In the genomic region with DNA sequence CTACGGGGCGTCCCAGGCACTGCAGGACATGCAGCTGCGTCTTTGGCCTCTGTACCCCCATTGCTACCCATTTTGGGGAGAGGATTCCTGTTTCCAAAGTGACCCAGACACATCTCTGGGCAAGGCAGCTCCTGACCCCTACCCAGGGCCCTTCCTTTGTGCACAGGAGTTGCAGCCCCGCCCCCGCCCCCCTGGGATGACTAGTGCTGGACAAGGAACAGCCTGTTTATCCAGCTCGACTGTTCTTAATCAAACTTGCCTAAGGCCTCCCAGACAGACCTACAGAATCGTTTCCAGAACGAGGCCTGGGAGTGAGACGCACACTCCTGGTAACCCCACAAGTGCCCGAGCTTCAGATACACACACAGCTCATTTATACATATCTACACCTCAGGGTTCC, we compare ENCODE assay signal across 9 cellular contexts. TPM values are rescaled to one million over a fixed set of nuclear protein-coding genes. Genes with fewer than 3 reads are reported as not detected.
DNase-seq lines count a peak whose midpoint lies in the region; ATAC-seq, FAIRE-seq and TF ChIP-seq lines count a peak whose summit lies in the region.
"Had no signal": no experiment of that assay in that cellular context is flagged by ENCODE, and none has a peak within 500 bp of the region (broad histone marks: within the 10 kb centered on the region; RNA-seq: fewer than 3 reads in every experiment).

No MANE protein-coding gene starts in this region.

- FAIRE-seq in kidney (lab: Jason Lieb, UNC) = no peak

- H3K4me2 ChIP-seq in GM23248 (ENCODE audit: unreplicated experiment) = peak overlapping the region; percentile 92

- no peak overlapping the region for H2AFZ ChIP-seq in GM23248

- DNase-seq in GM23248 (peak; percentile 78), amniotic epithelial cell (ENCODE audit: low read depth) (peak; percentile 51), kidney (no peak), mesenteric fat pad (ENCODE audit: low spot score) (no peak), NCI-H2227 treated with DMSO at 0.1 percent for 48 hours (lab: John Stamatoyannopoulos, UW) (no peak)
- DNase-seq in activated CD8-positive, alpha-beta memory T cell treated with anti-CD3 and anti-CD28 coated beads for 24 hours = no peak
- DNase-seq: stimulated activated CD4-positive, alpha-beta T cell treated with anti-CD3 and anti-CD28 coated beads, Interleukin-1b, Interleukin-23, amount 100 ng/mL, for 48 hours had no signal

- peak overlapping the region; percentile 94 for H3K9ac ChIP-seq in GM23248
- H3K9ac ChIP-seq in kidney (ENCODE audit: low read length in 2 of 2) = peak overlapping the region; percentile 48 to 98

- in situ Hi-C loops in GM23248 (cut with MboI) = no loop called here

- no peak for TF ChIP-seq CTCF in 22Rv1 (IDR thresholded peaks at IDR 0.05)
- TF ChIP-seq CTCF in kidney (IDR thresholded peaks at IDR 0.05; ENCODE audit: borderline replicate concordance, extremely low read depth, insufficient read depth) = no peak

- H3K9me2 ChIP-seq in GM23248 (ENCODE audit: insufficient read depth) = no peaks in the 10 kb centered on the region

- H3K4me3 ChIP-seq in GM23248 (peak overlapping the region; percentile 84), kidney (ENCODE audit: low read length in 2 of 2) (peak overlapping the region in 1 of 2 donors; percentile 98)

- peaks cover 41% of the 10 kb centered on the region for H3F3A ChIP-seq in GM23248 (ENCODE audit: insufficient read depth)

- peaks cover 44% of the 10 kb centered on the region for H3K79me2 ChIP-seq in GM23248 (ENCODE audit: insufficient read depth)

- H3K36me3 ChIP-seq in GM23248 (ENCODE audit: low read depth) (peaks cover 15% of the 10 kb centered on the region; the same call in 1 of the 2 replicates), kidney (ENCODE audit: control insufficient read depth in 1 of 2, insufficient read depth in 2 of 2, low read length in 2 of 2) (peaks cover 15 to 32% of the 10 kb centered on the region in 2 donors)

- H3K27ac ChIP-seq in 22Rv1 (peak overlapping the region; percentile 85), GM23248 (peak overlapping the region; percentile 40; the same call in 1 of the 2 replicates), kidney (ENCODE audit: low read depth in 2 of 2, low read length in 2 of 2) (peak overlapping the region in 1 of 2 donors; percentile 44)

- 34 to 36% methylated on average over 10 of the region's 10 CpGs for WGBS in GM23248 (ENCODE audit: low coverage in 1 of 2, low lambda C conversion rate in 2 of 2, missing lambda C conversion rate in 2 of 2), 2 experiments

- intact Hi-C loops in kidney (cut with DNase I) = no loop called here

- peaks cover 27% of the 10 kb centered on the region for H3K4me1 ChIP-seq in GM23248 (ENCODE audit: insufficient read depth)
- peaks cover 10 to 32% of the 10 kb centered on the region in 2 donors for H3K4me1 ChIP-seq in kidney (ENCODE audit: control insufficient read depth in 1 of 2, insufficient read depth in 1 of 2, low read depth in 1 of 2, low read length in 2 of 2)

- no peak for ATAC-seq in GM21360 (IDR thresholded peaks at IDR 0.05; ENCODE audit: unreplicated experiment)

- H3K27me3 ChIP-seq in GM23248 (replicated peaks; ENCODE audit: insufficient read depth) = no peaks in the 10 kb centered on the region

- H3K9me3 ChIP-seq in GM23248 (ENCODE audit: low read depth) (no peaks in the 10 kb centered on the region), kidney (ENCODE audit: control insufficient read depth in 1 of 2, low read length in 2 of 2) (no peaks in the 10 kb centered on the region)

- peaks cover 17% of the 10 kb centered on the region; the same call in 1 of the 2 replicates for H4K20me1 ChIP-seq in GM23248 (ENCODE audit: insufficient read depth)

RNA-seq across cellular contexts. Expression of a gene that starts 13.2 kb away (rescaled TPM):
- not detected in 2 replicates for total RNA-seq in GM23248 (2014; rRNA removed; shearing (Covaris generic))
- polyA plus RNA-seq in GM23248 (2016; fragmentation: Nextera tagmentation; extraction: Ambion mirVana) (0.15 TPM in 1 of 2 replicates, not detected in the other), kidney (ENCODE audit: insufficient read depth, low read depth, low replicate concordance) (22.6 TPM)
- total RNA-seq in kidney (7.5 TPM), mesenteric fat pad (3.9 TPM)

RNA-seq across cellular contexts. Expression of a gene that starts 17.1 kb away (rescaled TPM):
- not detected in 2 replicates for total RNA-seq in GM23248 (2014; rRNA removed; shearing (Covaris generic))
- not detected in 2 replicates for polyA plus RNA-seq in GM23248 (2016; fragmentation: Nextera tagmentation; extraction: Ambion mirVana)
- 8.4 TPM for total RNA-seq in kidney
- 3.9 TPM for polyA plus RNA-seq in kidney (ENCODE audit: insufficient read depth, low read depth, low replicate concordance)
- total RNA-seq in mesenteric fat pad = 9.2 TPM

RNA-seq across cellular contexts. Expression of a gene that starts 22.7 kb away (rescaled TPM):
- not detected in 2 replicates for total RNA-seq in GM23248 (2014; rRNA removed; shearing (Covaris generic))
- not detected in 2 replicates for polyA plus RNA-seq in GM23248 (2016; fragmentation: Nextera tagmentation; extraction: Ambion mirVana)
- total RNA-seq in kidney = 16.0 TPM
- polyA plus RNA-seq in kidney (ENCODE audit: insufficient read depth, low read depth, low replicate concordance) = not detected
- 16.2 TPM for total RNA-seq in mesenteric fat pad

RNA-seq across cellular contexts. Expression of a gene that starts 32.4 kb away (rescaled TPM):
- total RNA-seq in GM23248 (2014; rRNA removed; shearing (Covaris generic)) = not detected in 2 replicates
- not detected in 2 replicates for polyA plus RNA-seq in GM23248 (2016; fragmentation: Nextera tagmentation; extraction: Ambion mirVana)
- not detected for total RNA-seq in kidney
- polyA plus RNA-seq in kidney (ENCODE audit: insufficient read depth, low read depth, low replicate concordance) = not detected
- not detected for total RNA-seq in mesenteric fat pad

RNA-seq across cellular contexts. Expression of a gene that starts 38.4 kb away (rescaled TPM):
- total RNA-seq in GM23248 (2014; rRNA removed; shearing (Covaris generic)) = 50.8 and 58.3 TPM in 2 replicates
- 68.7 and 80.3 TPM in 2 replicates for polyA plus RNA-seq in GM23248 (2016; fragmentation: Nextera tagmentation; extraction: Ambion mirVana)
- 83.6 TPM for total RNA-seq in kidney
- 73.4 TPM for polyA plus RNA-seq in kidney (ENCODE audit: insufficient read depth, low read depth, low replicate concordance)
- 547 TPM for total RNA-seq in mesenteric fat pad

Comparison
In these comparisons a context has a peak if more than half of its experiments do, and no peak if none do; other contexts are left out.
1. DNase-seq: peak in GM23248 (single experiment) and amniotic epithelial cell (single experiment); none in kidney (single experiment), mesenteric fat pad (single experiment), NCI-H2227 treated with DMSO at 0.1 percent for 48 hours (single experiment) and activated CD8-positive, alpha-beta memory T cell treated with anti-CD3 and anti-CD28 coated beads for 24 hours (single experiment).
2. RNA of a gene that starts 22.7 kb away (total RNA-seq): 16.2 TPM in mesenteric fat pad (single experiment) and 16.0 TPM in kidney (single experiment); not detected in GM23248; every median in the first group is over 10 times any median in the second.